ENCODE assay signal across 10 cellular contexts in genomic region chr1:14598498-14599172, GRCh38. TPM values are rescaled to one million over a fixed set of nuclear protein-coding genes. Genes with fewer than 3 reads are reported as not detected.
A peak's percentile ranks its signal among the peaks of the same experiment; 100 is the strongest.
DNase-seq lines count a peak whose midpoint lies in the region; ATAC-seq and TF ChIP-seq lines count a peak whose summit lies in the region.
"Had no signal": no experiment of that assay in that cellular context is flagged by ENCODE, and none has a peak within 500 bp of the region (broad histone marks: within the 10 kb centered on the region; RNA-seq: fewer than 3 reads in every experiment).

TSS of gene KAZN (plus strand) at chr1:14598685.

- peak within 1 kb of the TSS; percentile 68 for H2AFZ ChIP-seq in IMR-90 (replicated peaks; ENCODE audit: low read length, poor library complexity)

- H3K9me1 ChIP-seq in IMR-90 (ENCODE audit: insufficient read depth, low read length) = no peaks in the 10 kb centered on the region

- ATAC-seq in IMR-90 (ENCODE audit: low read depth) (peak; percentile 56; the same call in 1 of the 2 replicates), aorta (ENCODE audit: low FRiP score) (peak; percentile 31), GM18868 (IDR thresholded peaks at IDR 0.05; ENCODE audit: unreplicated experiment) (no peak)

- no peak within 1 kb of the TSS for H4K5ac ChIP-seq in IMR-90 (ENCODE audit: low read depth, low read length)

- in situ Hi-C loops in ACHN (cut with HindIII; ENCODE audit: low pct_ligation_motif_present, low pct_unique_long_range_greater_than_20kb, low sequenced_read_pairs) (no loop called here), IMR-90 (cut with MboI; ENCODE audit: low sequenced_read_pairs) (no loop called here)

- no peak within 1 kb of the TSS for H4K91ac ChIP-seq in IMR-90 (ENCODE audit: insufficient read depth, low read depth, low read length)

- H3K4me1 ChIP-seq in IMR-90 (ENCODE audit: control insufficient read depth, insufficient read depth, low read length) (peaks cover 2% of the 10 kb centered on the region; the same call in 1 of the 2 replicates), aorta (ENCODE audit: control insufficient read depth in 1 of 2, insufficient read depth in 2 of 2, low read length in 2 of 2) (no peaks in the 10 kb centered on the region)

- H3K23ac ChIP-seq in IMR-90 (ENCODE audit: low read depth, low read length) = no peak within 1 kb of the TSS

- H3K27me3 ChIP-seq in IMR-90 (ENCODE audit: control insufficient read depth, insufficient read depth, low read length) (peaks cover 18% of the 10 kb centered on the region), aorta (ENCODE audit: control insufficient read depth in 1 of 2, insufficient read depth in 2 of 2, low read length in 1 of 2) (peaks cover 0 to 3% of the 10 kb centered on the region in 2 donors)

- H3K79me1 ChIP-seq in IMR-90 (ENCODE audit: low read depth in 1 of 2, low read length in 2 of 2) = no peaks in the 10 kb centered on the region

- H3K36me3 ChIP-seq in IMR-90 (ENCODE audit: control insufficient read depth, insufficient read depth, low read length) = no peaks in the 10 kb centered on the region
- H3K36me3 ChIP-seq in aorta (ENCODE audit: control insufficient read depth in 1 of 2, insufficient read depth in 2 of 2, low read length in 1 of 2) = no peaks in the 10 kb centered on the region

- H3K36me3 Mint-ChIP-seq in chondrocyte (ENCODE audit: low read depth) (no peaks in the 10 kb centered on the region), mesothelial cell of epicardium (no peaks in the 10 kb centered on the region)
- H3K36me3 Mint-ChIP-seq: activated naive CD4-positive, alpha-beta T cell treated with anti-CD3 and anti-CD28 coated beads, Interleukin-2, amount 50 U/mL, for 24 hours had no signal

- TF ChIP-seq POLR2A in IMR-90 (IDR thresholded peaks at IDR 0.05; ENCODE audit: low read depth, low read length) = no peak

- H2BK20ac ChIP-seq in IMR-90 (ENCODE audit: low read depth, low read length) = no peak within 1 kb of the TSS

- TF ChIP-seq CTCF in IMR-90 (conservative IDR thresholded peaks at IDR 0.05; ENCODE audit: low read depth, low read length) = no peak
- peak; percentile 34 for TF ChIP-seq CTCF in chondrocyte (IDR thresholded peaks at IDR 0.05)
- TF ChIP-seq CTCF in mesothelial cell of epicardium (IDR thresholded peaks at IDR 0.05; ENCODE audit: unreplicated experiment) = no peak

- TF ChIP-seq RAD21 in IMR-90 (IDR thresholded peaks at IDR 0.05; ENCODE audit: low read length) = no peak

- no peaks in the 10 kb centered on the region for H4K20me1 ChIP-seq in IMR-90 (ENCODE audit: insufficient read depth, low read length)

- CTCF ChIA-PET in IMR-90 (lab: Yijun Ruan, JAX) = interaction anchor here (0.6 kb wide), 1 partner anchor 978 kb away, joined by 3 read pairs; no protein-coding TSS in a partner anchor

- H2BK120ac ChIP-seq in IMR-90 (ENCODE audit: low read depth, low read length) = no peak within 1 kb of the TSS

- H3K27me3 Mint-ChIP-seq in chondrocyte (ENCODE audit: low read depth) (peaks cover 59% of the 10 kb centered on the region), mesothelial cell of epicardium (ENCODE audit: low read depth) (no peaks in the 10 kb centered on the region)

- WGBS in IMR-90 (ENCODE audit: extremely low coverage in 2 of 2, insufficient read length in 1 of 2), 2 experiments = 1% methylated on average over 33 of the region's 80 CpGs; no CpG with 5 or more reads in 1 of the 2 experiments
- 0 to 1% methylated on average over 51 to 80 of the region's 80 CpGs for WGBS in aorta, 2 donors

- H3K4me2 ChIP-seq in IMR-90 (ENCODE audit: low read depth, low read length) = peak within 1 kb of the TSS; percentile 55; the same call in 1 of the 2 replicates

- no peak within 1 kb of the TSS for H3K14ac ChIP-seq in IMR-90 (replicated peaks; ENCODE audit: low read depth, low read length)

- H2AK9ac ChIP-seq in IMR-90 (replicated peaks; ENCODE audit: low read depth, low read length, poor library complexity) = no peak within 1 kb of the TSS

- H3K27ac ChIP-seq in IMR-90 (ENCODE audit: insufficient read depth, low read length) (no peak within 1 kb of the TSS), aorta (ENCODE audit: low read depth in 1 of 2, low read length in 2 of 2) (no peak within 1 kb of the TSS)

- no peak within 1 kb of the TSS for H2BK15ac ChIP-seq in IMR-90 (ENCODE audit: low read depth, low read length)

- no peak within 1 kb of the TSS; the same call in 1 of the 2 replicates for H3K9ac ChIP-seq in IMR-90 (ENCODE audit: low read depth, low read length)

- H3K4me3 ChIP-seq in IMR-90 (ENCODE audit: insufficient read depth, low read depth, low read length) (peak within 1 kb of the TSS; percentile 33; the same call in 1 of the 2 replicates), aorta (ENCODE audit: low read length in 2 of 2) (no peak within 1 kb of the TSS)

- intact Hi-C loops in IMR-90 (cut with micrococcal nuclease) = no loop called here
- intact Hi-C loops in aorta (cut with DNase I) = no loop called here

- H2AK5ac ChIP-seq in IMR-90 (ENCODE audit: low read depth, low read length) = no peak within 1 kb of the TSS

- H2BK5ac ChIP-seq in IMR-90 (ENCODE audit: low read depth, low read length, poor library complexity, severe bottlenecking) = no peak within 1 kb of the TSS

- POLR2A ChIA-PET in IMR-90 (lab: Charles Lee; ENCODE audit: unreplicated experiment) = no interaction called here

- H3K27ac Mint-ChIP-seq in chondrocyte (ENCODE audit: unreplicated experiment) = no peak within 1 kb of the TSS
- H3K27ac Mint-ChIP-seq in mesothelial cell of epicardium = peak within 1 kb of the TSS; percentile 96
- H3K27ac Mint-ChIP-seq: activated naive CD4-positive, alpha-beta T cell treated with anti-CD3 and anti-CD28 coated beads, Interleukin-2, amount 50 U/mL, for 24 hours; stimulated activated naive CD8-positive, alpha-beta T cell treated with anti-CD3 and anti-CD28 coated beads, Interleukin-15, Interleukin-2, amounts not matched to agents 100 ng/mL and 50 ng/mL, for 24 hours had no signal

- H3K4me1 Mint-ChIP-seq in chondrocyte (ENCODE audit: low read depth) (peaks cover 18% of the 10 kb centered on the region), mesothelial cell of epicardium (peaks cover 52% of the 10 kb centered on the region)
- H3K4me1 Mint-ChIP-seq: activated naive CD4-positive, alpha-beta T cell treated with anti-CD3 and anti-CD28 coated beads, Interleukin-2, amount 50 U/mL, for 24 hours had no signal

- DNase-seq in ACHN (peak; percentile 44), IMR-90 (no peak), chondrocyte (ENCODE audit: low spot score) (no peak), mesothelial cell of epicardium (ENCODE audit: low spot score in 2 of 2, unreplicated experiment in 2 of 2) (peak; percentile 67 to 82), aorta (peak in 1 of 2 donors; percentile 76)
- DNase-seq in activated T-cell treated with anti-CD3 and anti-CD28 coated beads, Interleukin-2, amount 50 U/mL, for 1 hour = no peak
- no peak for DNase-seq in stimulated activated CD4-positive, alpha-beta T cell treated with anti-CD3 and anti-CD28 coated beads, Interleukin-15, amount 100 ng/mL, for 24 hours

- dilution Hi-C loops in IMR-90 (cut with HindIII; ENCODE audit: low sequenced_read_pairs, unreplicated experiment) = no loop called here

- no peaks in the 10 kb centered on the region for H3K9me3 ChIP-seq in IMR-90 (ENCODE audit: control insufficient read depth, insufficient read depth, low read length)
- H3K9me3 ChIP-seq in aorta (ENCODE audit: control insufficient read depth, low read length) = no peaks in the 10 kb centered on the region

- H3K9me3 Mint-ChIP-seq in chondrocyte (ENCODE audit: low read depth) (no peaks in the 10 kb centered on the region), mesothelial cell of epicardium (no peaks in the 10 kb centered on the region)
- H3K9me3 Mint-ChIP-seq: activated naive CD4-positive, alpha-beta T cell treated with anti-CD3 and anti-CD28 coated beads, Interleukin-2, amount 50 U/mL, for 24 hours; stimulated activated naive CD8-positive, alpha-beta T cell treated with anti-CD3 and anti-CD28 coated beads, Interleukin-15, Interleukin-2, amounts not matched to agents 100 ng/mL and 50 ng/mL, for 24 hours had no signal

- H3K4ac ChIP-seq in IMR-90 (ENCODE audit: low read depth, low read length) = no peak within 1 kb of the TSS

- H3K56ac ChIP-seq in IMR-90 (ENCODE audit: extremely low read depth, insufficient read depth, low read length) = no peak within 1 kb of the TSS

- no TSS peak for BruUV-seq in IMR-90 (replicated peaks; lab: Mats Ljungman, UMichigan)

- peak within 1 kb of the TSS; percentile 56 for H3K4me3 Mint-ChIP-seq in chondrocyte (ENCODE audit: unreplicated experiment)
- H3K4me3 Mint-ChIP-seq in mesothelial cell of epicardium = peak within 1 kb of the TSS; percentile 86
- H3K4me3 Mint-ChIP-seq: activated naive CD4-positive, alpha-beta T cell treated with anti-CD3 and anti-CD28 coated beads, Interleukin-2, amount 50 U/mL, for 24 hours; stimulated activated naive CD8-positive, alpha-beta T cell treated with anti-CD3 and anti-CD28 coated beads, Interleukin-15, Interleukin-2, amounts not matched to agents 100 ng/mL and 50 ng/mL, for 24 hours had no signal

- H4K8ac ChIP-seq in IMR-90 (ENCODE audit: low read depth in 2 of 2, low read length in 2 of 2) = no peak within 1 kb of the TSS

- no peak within 1 kb of the TSS; the same call in 1 of the 2 replicates for H3K18ac ChIP-seq in IMR-90 (ENCODE audit: low read depth, low read length)

TF ChIP-seq in IMR-90, 13 proteins besides CTCF, POLR2A, EP300 and RAD21 (continues in another document):
- TF ChIP-seq FOS (IDR thresholded peaks at IDR 0.05; ENCODE audit: low read depth, low read length) (no peak), BHLHE40 (IDR thresholded peaks at IDR 0.05; ENCODE audit: low read depth, low read length) (no peak), CEBPB (IDR thresholded peaks at IDR 0.05; ENCODE audit: low read depth, low read length) (no peak), RCOR1 (IDR thresholded peaks at IDR 0.05; ENCODE audit: insufficient replicate concordance, low read length) (no peak), ELK1 (IDR thresholded peaks at IDR 0.05; ENCODE audit: borderline replicate concordance, low read depth, low read length) (no peak), RFX5 (IDR thresholded peaks at IDR 0.05; ENCODE audit: low read depth, low read length) (no peak)

RNA-seq across cellular contexts. Expression of gene KAZN, which starts in this region (rescaled TPM):
- total RNA-seq in IMR-90 (2012; rRNA removed) (5.2 and 5.6 TPM in 2 replicates), chondrocyte (19.4 to 30.1 TPM (median 29.6 TPM) in 3 replicates), mesothelial cell of epicardium (36.3 to 38.8 TPM (median 38.4 TPM) in 3 replicates), aorta (10 to 100 TPM; 12.0 to 19.3 TPM)
- polyA plus RNA-seq in IMR-90 (2012; rRNA removed) (10.5 and 10.7 TPM in 2 replicates), aorta (1 to 10 TPM; 4.4 to 7.2 TPM)
- 5.4 and 7.7 TPM in 2 replicates for polyA plus RNA-seq in IMR-90 (2012; cell fraction: cytosol; rRNA removed)
- polyA plus RNA-seq in IMR-90 (2012; cell fraction: nucleus; rRNA removed; ENCODE audit: low replicate concordance) = 18.9 and 21.1 TPM in 2 replicates

Comparison
In these comparisons a context has a peak if more than half of its experiments do, and no peak if none do; other contexts are left out.
1. DNase-seq: peak in ACHN (single experiment) and mesothelial cell of epicardium (2 of 2); none in IMR-90 (single experiment), chondrocyte (single experiment), activated T-cell treated with anti-CD3 and anti-CD28 coated beads, Interleukin-2, amount 50 U/mL, for 1 hour (single experiment) and stimulated activated CD4-positive, alpha-beta T cell treated with anti-CD3 and anti-CD28 coated beads, Interleukin-15, amount 100 ng/mL, for 24 hours (single experiment).